ENCODE assay signal across 8 cellular contexts in the genomic region with DNA sequence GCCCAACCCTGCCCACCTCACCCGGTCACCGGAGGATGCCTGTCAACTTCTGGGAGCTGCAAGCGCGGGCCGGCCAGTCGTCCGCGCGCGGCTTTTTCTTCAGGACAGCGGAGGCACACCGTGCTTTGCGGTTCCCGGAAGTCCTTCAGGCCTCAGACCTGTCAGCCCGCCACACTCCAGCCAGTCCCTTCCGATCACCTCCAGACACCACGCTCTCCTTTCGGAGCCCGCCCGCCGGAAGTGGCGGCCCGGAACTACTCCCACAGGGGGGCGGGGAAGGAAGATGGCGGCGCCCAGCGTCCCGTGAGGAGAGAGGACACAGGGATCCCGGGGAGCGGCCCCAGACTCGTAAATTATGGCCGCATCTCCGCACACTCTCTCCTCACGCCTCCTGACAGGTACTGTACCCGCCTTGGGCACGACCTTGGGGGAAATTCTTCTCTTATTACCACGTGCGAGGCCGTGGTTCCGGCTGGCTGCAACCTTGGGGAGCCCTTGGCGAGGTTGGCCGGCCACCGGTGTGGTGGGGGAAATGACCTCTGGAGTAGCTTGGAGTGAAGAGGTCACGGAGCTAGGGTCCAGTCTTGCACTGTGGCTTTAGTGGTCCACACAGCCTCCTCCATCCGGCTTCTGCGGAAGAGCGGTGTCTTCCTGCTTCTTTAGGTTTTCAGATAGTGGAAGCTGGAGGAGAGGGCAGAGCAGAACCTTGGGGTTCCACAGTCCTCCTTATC. TPM values are rescaled to one million over a fixed set of nuclear protein-coding genes. Genes with fewer than 3 reads are reported as not detected.
A peak's percentile ranks its signal among the peaks of the same experiment; 100 is the strongest.
DNase-seq lines count a peak whose midpoint lies in the region; ATAC-seq and TF ChIP-seq lines count a peak whose summit lies in the region.

A gene (plus strand): TSS at position 254 of the 731 bp plus-strand sequence. CDS start 102 bp downstream, at position 356.

- TF ChIP-seq CTCF in CD4-positive, alpha-beta T cell (IDR thresholded peaks at IDR 0.05): no peak
- TF ChIP-seq CTCF in lung (IDR thresholded peaks at IDR 0.05; ENCODE audit: control extremely low read depth, extremely low read depth): no peak

- H3K36me3 ChIP-seq in lung (ENCODE audit: control insufficient read depth in 2 of 2, insufficient read depth in 2 of 2, low read length in 2 of 2): no peaks in the 10 kb centered on the region

- peaks cover 3 to 22% of the 10 kb centered on the region in 2 donors for H3K4me1 ChIP-seq in lung (ENCODE audit: control insufficient read depth in 2 of 2, insufficient read depth in 2 of 2, low read length in 2 of 2)

- intact Hi-C loops in CD4-positive, alpha-beta T cell (cut with DNase I, micrococcal nuclease): loop anchor here (1.0 to 10.0 kb wide), 5 partner anchors 131 to 1045 kb away; no protein-coding TSS in a partner anchor

- H3K27me3 Mint-ChIP-seq in CD4-positive, alpha-beta T cell: no peaks in the 10 kb centered on the region
- no peaks in the 10 kb centered on the region for H3K27me3 Mint-ChIP-seq in activated CD8-positive, alpha-beta T cell treated with anti-CD3 and anti-CD28 coated beads, Interleukin-2, amount 10 ng/mL, durations not matched to agents 7 days and 5 days (ENCODE audit: low read depth)

- peak within 1 kb of the TSS; percentile 97 for H3K4me3 Mint-ChIP-seq in CD4-positive, alpha-beta T cell
- H3K4me3 Mint-ChIP-seq in activated CD8-positive, alpha-beta T cell treated with anti-CD3 and anti-CD28 coated beads, Interleukin-2, amount 10 ng/mL, durations not matched to agents 7 days and 5 days: peak within 1 kb of the TSS; percentile 96

- WGBS in lung, 2 donors: 0% methylated on average over 47 of the region's 47 CpGs

- CTCF ChIA-PET in CD4-positive, alpha-beta T cell (lab: Charles Lee): interaction anchor here (1.0 to 1.4 kb wide), 2 partner anchors 231 to 233 kb away, joined by 3 to 6 read pairs; a partner anchor contains a TSS
- CTCF ChIA-PET in activated CD8-positive, alpha-beta T cell treated with anti-CD3 and anti-CD28 coated beads, Interleukin-2, amount 10 ng/mL, durations not matched to agents 7 days and 5 days (lab: Charles Lee): interaction anchor here (2.6 kb wide), 1 partner anchor 134 kb away, joined by 9 read pairs; no protein-coding TSS in a partner anchor

- peak; percentile 68 to 87 (median 78) for DNase-seq in CD4-positive, alpha-beta T cell
- peak; percentile 85 for DNase-seq in NCI-H82 treated with DMSO at 0.1 percent for 48 hours (lab: John Stamatoyannopoulos, UW; ENCODE audit: unreplicated experiment)
- peak; percentile 88 for DNase-seq in activated CD8-positive, alpha-beta T cell treated with anti-CD3 and anti-CD28 coated beads, Interleukin-2, amount 10 ng/mL, durations not matched to agents 7 days and 5 days
- DNase-seq in effector CD8-positive, alpha-beta T cell (lab: John Stamatoyannopoulos, UW): peak; percentile 75
- DNase-seq in lung (ENCODE audit: low spot score): peak; percentile 91
- peak; percentile 72 for DNase-seq in stimulated activated CD4-positive, alpha-beta T cell treated with anti-CD3 and anti-CD28 coated beads, TNF-alpha, amount 100 ng/mL, for 4 hours (ENCODE audit: low read depth in 3 of 3)

- H3K36me3 Mint-ChIP-seq in CD4-positive, alpha-beta T cell (ENCODE audit: low read depth): peaks cover 65% of the 10 kb centered on the region
- peaks cover 51% of the 10 kb centered on the region for H3K36me3 Mint-ChIP-seq in activated CD8-positive, alpha-beta T cell treated with anti-CD3 and anti-CD28 coated beads, Interleukin-2, amount 10 ng/mL, durations not matched to agents 7 days and 5 days (ENCODE audit: low read depth)

- peak within 1 kb of the TSS; percentile 92 for H3K4me3 ChIP-seq in lung

- ATAC-seq in CD4-positive, alpha-beta T cell (ENCODE audit: poor library complexity): peak; percentile 99
- ATAC-seq in GM19438 (IDR thresholded peaks at IDR 0.05; ENCODE audit: low read depth, unreplicated experiment): peak; percentile 99
- ATAC-seq in HG03571 (IDR thresholded peaks at IDR 0.05; ENCODE audit: unreplicated experiment): peak; percentile 99
- peak; percentile 96 for ATAC-seq in activated CD8-positive, alpha-beta T cell treated with anti-CD3 and anti-CD28 coated beads, Interleukin-2, amount 10 ng/mL, durations not matched to agents 7 days and 5 days
- peak; percentile 98 for ATAC-seq in lung (ENCODE audit: insufficient read depth, low FRiP score)

- H3K4me1 Mint-ChIP-seq in CD4-positive, alpha-beta T cell (ENCODE audit: low read depth): peaks cover 61% of the 10 kb centered on the region
- H3K4me1 Mint-ChIP-seq in activated CD8-positive, alpha-beta T cell treated with anti-CD3 and anti-CD28 coated beads, Interleukin-2, amount 10 ng/mL, durations not matched to agents 7 days and 5 days (ENCODE audit: low read depth): peaks cover 45% of the 10 kb centered on the region

- no peaks in the 10 kb centered on the region for H3K9me3 ChIP-seq in CD4-positive, alpha-beta T cell (ENCODE audit: control insufficient read depth, low read length)
- no peaks in the 10 kb centered on the region for H3K9me3 ChIP-seq in lung (ENCODE audit: control insufficient read depth in 2 of 2, insufficient read depth in 1 of 2, low read length in 1 of 2)

- H3K27me3 ChIP-seq in CD4-positive, alpha-beta T cell (ENCODE audit: control insufficient read depth, insufficient read depth, low read length): no peaks in the 10 kb centered on the region
- no peaks in the 10 kb centered on the region for H3K27me3 ChIP-seq in lung (ENCODE audit: control insufficient read depth, insufficient read depth)

- peak within 1 kb of the TSS; percentile 92 for H3K27ac Mint-ChIP-seq in CD4-positive, alpha-beta T cell
- H3K27ac Mint-ChIP-seq in activated CD8-positive, alpha-beta T cell treated with anti-CD3 and anti-CD28 coated beads, Interleukin-2, amount 10 ng/mL, durations not matched to agents 7 days and 5 days: peak within 1 kb of the TSS; percentile 91

- H3K27ac ChIP-seq in CD4-positive, alpha-beta T cell (ENCODE audit: low read depth, low read length): peak within 1 kb of the TSS; percentile 57
- H3K27ac ChIP-seq in lung (ENCODE audit: low read depth in 1 of 2, low read length in 1 of 2): peak within 1 kb of the TSS; percentile 84 to 85

- H3K9me3 Mint-ChIP-seq in CD4-positive, alpha-beta T cell: no peaks in the 10 kb centered on the region
- no peaks in the 10 kb centered on the region for H3K9me3 Mint-ChIP-seq in activated CD8-positive, alpha-beta T cell treated with anti-CD3 and anti-CD28 coated beads, Interleukin-2, amount 10 ng/mL, durations not matched to agents 7 days and 5 days (ENCODE audit: insufficient read depth)

- POLR2A ChIA-PET in CD4-positive, alpha-beta T cell (lab: Charles Lee): interaction anchor here (0.5 to 3.4 kb wide), 5 partner anchors 13 to 232 kb away, joined by 3 to 20 read pairs (median 3); a partner anchor contains a TSS
- POLR2A ChIA-PET in activated CD8-positive, alpha-beta T cell treated with anti-CD3 and anti-CD28 coated beads, Interleukin-2, amount 10 ng/mL, durations not matched to agents 7 days and 5 days (lab: Charles Lee): interaction anchor here (0.7 to 1.6 kb wide), 7 partner anchors 8 to 234 kb away, joined by 3 to 6 read pairs (median 3); a partner anchor contains a TSS

RNA-seq across cellular contexts. Expression of the gene that starts here (rescaled TPM):
- 1 to 10 TPM; 9.1 to 9.9 TPM for total RNA-seq in CD4-positive, alpha-beta T cell
- total RNA-seq in activated CD8-positive, alpha-beta T cell treated with anti-CD3 and anti-CD28 coated beads, Interleukin-2, amount 10 ng/mL, durations not matched to agents 7 days and 5 days: 10 to 100 TPM; 23.3 to 25.4 TPM
- total RNA-seq in lung: 10 to 100 TPM; 13.9 to 17.9 TPM
- 10 to 100 TPM in 1 of 2 donors, 1 to 10 TPM in 1; 6.4 to 10.9 TPM for polyA plus RNA-seq in lung

Comparison
In these comparisons a context has a peak if more than half of its experiments do, and no peak if none do; other contexts are left out.
1. Peak in every context shown above with its lines: DNase-seq, ATAC-seq, H3K4me3 ChIP-seq and H3K27ac ChIP-seq.